In the genomic region with DNA sequence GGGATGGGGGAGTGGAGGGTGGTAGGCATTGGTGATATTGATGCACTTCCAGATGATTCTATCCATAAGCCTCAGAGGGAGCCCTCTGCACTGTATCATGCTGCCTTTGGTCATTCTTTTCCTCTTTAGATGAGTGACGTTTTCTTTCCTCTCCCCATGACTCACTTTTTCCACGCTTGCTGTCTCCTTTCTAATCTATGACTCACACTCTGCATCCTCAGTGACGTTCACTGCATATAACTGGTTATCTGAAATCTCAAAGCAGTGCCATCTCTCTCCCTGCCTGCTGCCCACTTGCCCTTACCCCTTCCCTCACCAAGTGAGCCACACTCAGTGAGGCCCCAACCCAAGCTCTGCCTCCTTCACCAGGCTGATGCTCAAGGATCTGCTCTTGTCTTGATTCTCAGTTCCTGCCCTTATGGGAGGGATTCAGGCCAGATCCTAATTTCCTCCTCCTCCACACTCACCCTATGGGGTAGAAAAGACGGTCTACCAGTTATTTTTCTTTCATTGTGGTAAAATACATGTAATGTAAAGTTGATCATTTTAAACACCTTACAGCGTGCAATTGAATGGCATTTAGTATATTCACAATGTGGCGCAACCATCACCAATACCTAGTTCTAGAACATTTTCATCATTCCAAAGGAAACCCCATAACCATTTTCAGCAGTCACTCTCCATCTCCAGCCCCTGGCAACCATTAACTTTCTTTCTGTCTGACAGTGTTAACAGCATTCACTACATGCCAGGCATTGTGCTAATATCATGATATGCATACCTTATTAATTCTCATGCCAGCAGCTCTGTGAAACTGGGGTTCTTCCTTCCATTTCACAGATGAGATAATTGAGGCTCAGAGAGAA, we compare ENCODE assay signal across 8 cellular contexts.
DNase-seq lines count a peak whose midpoint lies in the region; ATAC-seq and TF ChIP-seq lines count a peak whose summit lies in the region.

No MANE protein-coding gene starts in this region.

- H3K9me3 Mint-ChIP-seq in T-helper 1 cell treated with Interleukin-12 subunit alpha and Interleukin-12 subunit beta and Interleukin-4 antibody, amounts not matched to agents 30 μg/mL and 1 μg/mL, for 36 hours, result peaks cover 14% of the 10 kb centered on the region

- no peaks in the 10 kb centered on the region for H3K27me3 Mint-ChIP-seq in T-helper 1 cell treated with Interleukin-12 subunit alpha and Interleukin-12 subunit beta and Interleukin-4 antibody, amounts not matched to agents 30 μg/mL and 1 μg/mL, for 36 hours (ENCODE audit: low read depth)

- peaks cover 12% of the 10 kb centered on the region for H3K4me1 Mint-ChIP-seq in T-helper 1 cell treated with Interleukin-12 subunit alpha and Interleukin-12 subunit beta and Interleukin-4 antibody, amounts not matched to agents 30 μg/mL and 1 μg/mL, for 36 hours (ENCODE audit: low read depth)

- H3K4me3 Mint-ChIP-seq in T-helper 1 cell treated with Interleukin-12 subunit alpha and Interleukin-12 subunit beta and Interleukin-4 antibody, amounts not matched to agents 30 μg/mL and 1 μg/mL, for 36 hours, result peak overlapping the region; percentile 2

- H3K36me3 Mint-ChIP-seq in T-helper 1 cell treated with Interleukin-12 subunit alpha and Interleukin-12 subunit beta and Interleukin-4 antibody, amounts not matched to agents 30 μg/mL and 1 μg/mL, for 36 hours (ENCODE audit: low read depth), result peaks cover 2% of the 10 kb centered on the region

- TF ChIP-seq CTCF in fibroblast of mammary gland (conservative IDR thresholded peaks at IDR 0.05; ENCODE audit: control insufficient read depth, insufficient read depth, low read depth, low read length), result peak; percentile 4

- peak overlapping the region; percentile 37 for H3K27ac Mint-ChIP-seq in T-helper 1 cell treated with Interleukin-12 subunit alpha and Interleukin-12 subunit beta and Interleukin-4 antibody, amounts not matched to agents 30 μg/mL and 1 μg/mL, for 36 hours

- no peak for ATAC-seq in GM21367 (IDR thresholded peaks at IDR 0.05; ENCODE audit: unreplicated experiment)

- peak; percentile 13 to 22 for DNase-seq in activated CD4-positive, alpha-beta T cell treated with anti-CD3 and anti-CD28 coated beads for 4 hours
- no peak for DNase-seq in activated CD4-positive, alpha-beta T cell treated with anti-CD3 and anti-CD28 coated beads, Interleukin-2, amount 50 U/mL, for 1 hour
- DNase-seq in fibroblast of mammary gland (ENCODE audit: low read depth) (peak; percentile 99), midbrain (lab: John Stamatoyannopoulos, UW) (no peak), NCI-H1105 (lab: John Stamatoyannopoulos, UW) (no peak)
- peak; percentile 11 to 13 for DNase-seq in stimulated activated CD8-positive, alpha-beta memory T cell treated with anti-CD3 and anti-CD28 coated beads, Interleukin-2, amount 100 ng/mL, for 48 hours (ENCODE audit: low read depth in 2 of 2)

- H3K4me3 ChIP-seq in fibroblast of mammary gland (ENCODE audit: control insufficient read depth, low read depth, low read length), result no peak overlapping the region

Comparison
In these comparisons a context has a peak if more than half of its experiments do, and no peak if none do; other contexts are left out.
1. DNase-seq: peak in activated CD4-positive, alpha-beta T cell treated with anti-CD3 and anti-CD28 coated beads for 4 hours (2 of 2), fibroblast of mammary gland (single experiment) and stimulated activated CD8-positive, alpha-beta memory T cell treated with anti-CD3 and anti-CD28 coated beads, Interleukin-2, amount 100 ng/mL, for 48 hours (2 of 2); none in activated CD4-positive, alpha-beta T cell treated with anti-CD3 and anti-CD28 coated beads, Interleukin-2, amount 50 U/mL, for 1 hour (single experiment), midbrain (single experiment) and NCI-H1105 (single experiment).